Comparison of ENCODE assay signal across 31 cellular contexts in genomic region chr13:46632171-46632570, GRCh38.
"Had no signal": no experiment of that assay in that cellular context is flagged by ENCODE, and none has a peak within 500 bp of the region (broad histone marks: within the 10 kb centered on the region; RNA-seq: fewer than 3 reads in every experiment).

No MANE protein-coding gene starts in this region.

- H3K36me3 ChIP-seq: brain microvascular endothelial cell, left ventricle myocardium inferior, neutrophil, ovary, stomach, thyroid gland, upper lobe of right lung had no signal

- H3K27ac Mint-ChIP-seq: activated CD4-positive, alpha-beta memory T cell treated with anti-CD3 and anti-CD28 coated beads for 36 hours; activated CD4-positive, alpha-beta T cell treated with anti-CD3 and anti-CD28 coated beads, Interleukin-2, amount 10 ng/mL, durations not matched to agents 24 days and 14 days; activated T-cell treated with anti-CD3 and anti-CD28 coated beads, Interleukin-2, amount 50 U/mL, for 24 hours; progenitor cell of endocrine pancreas; stimulated activated memory B cell treated with anti-CD40 and anti-IgM and Interleukin-4, amounts not matched to agents 10 μg/mL and 1 μg/mL and 100 μg/mL, for 72 hours; T-helper 2 cell treated with Interferon-gamma antibody and Interleukin-4, amounts not matched to agents 5 μg/mL and 100 μg/mL, for 36 hours had no signal

- ATAC-seq: activated CD4-positive, CD25-positive, alpha-beta regulatory T cell treated with anti-CD3 and anti-CD28 coated beads, Interleukin-2, amount 50 U/mL, for 24 hours; mucosa of descending colon; sciatic nerve; stimulated activated memory B cell treated with anti-CD40 and anti-IgM and Interleukin-4, amounts not matched to agents 10 μg/mL and 1 μg/mL and 100 μg/mL, for 72 hours; upper lobe of right lung had no signal

- H3K4me3 Mint-ChIP-seq: activated CD4-positive, alpha-beta memory T cell treated with anti-CD3 and anti-CD28 coated beads for 36 hours; activated CD4-positive, alpha-beta T cell treated with anti-CD3 and anti-CD28 coated beads, Interleukin-2, amount 10 ng/mL, durations not matched to agents 24 days and 14 days; activated T-cell treated with anti-CD3 and anti-CD28 coated beads, Interleukin-2, amount 50 U/mL, for 24 hours; nephron; stimulated activated memory B cell treated with anti-CD40 and anti-IgM and Interleukin-4, amounts not matched to agents 10 μg/mL and 1 μg/mL and 100 μg/mL, for 72 hours; T-helper 2 cell treated with Interferon-gamma antibody and Interleukin-4, amounts not matched to agents 5 μg/mL and 100 μg/mL, for 36 hours had no signal

- DNase-seq: activated CD4-positive, alpha-beta memory T cell treated with anti-CD3 and anti-CD28 coated beads for 36 hours; activated CD4-positive, alpha-beta T cell treated with anti-CD3 and anti-CD28 coated beads, Interleukin-2, amount 10 ng/mL, durations not matched to agents 24 days and 14 days; activated CD8-positive, alpha-beta memory T cell treated with anti-CD3 and anti-CD28 coated beads, Interleukin-2, amount 50 U/mL, for 48 hours; activated gamma-delta T cell; activated naive CD4-positive, alpha-beta T cell treated with anti-CD3 and anti-CD28 coated beads, Interleukin-2, amount 50 U/mL, for 16 hours; activated T-cell treated with anti-CD3 and anti-CD28 coated beads, Interleukin-2, amount 50 U/mL, for 24 hours; amniotic stem cell; brain microvascular endothelial cell; dorsolateral prefrontal cortex; effector memory CD4-positive, alpha-beta T cell; islet precursor cell; left ventricle myocardium inferior; mesendoderm; mucosa of descending colon; ovary; small intestine; stimulated activated CD4-positive, alpha-beta T cell treated with anti-CD3 and anti-CD28 coated beads, Interleukin-1b, Interleukin-23, amount 100 ng/mL, for 48 hours; stimulated activated CD4-positive, alpha-beta T cell treated with anti-CD3 and anti-CD28 coated beads, Interleukin-4, amount 100 ng/mL, for 4 hours; stimulated activated CD8-positive, alpha-beta memory T cell treated with anti-CD3 and anti-CD28 coated beads, Interleukin-4, amount 100 ng/mL, for 48 hours; stomach; thyroid gland; upper lobe of right lung had no signal

- H3K27me3 Mint-ChIP-seq: activated CD4-positive, alpha-beta memory T cell treated with anti-CD3 and anti-CD28 coated beads for 36 hours; activated CD4-positive, alpha-beta T cell treated with anti-CD3 and anti-CD28 coated beads, Interleukin-2, amount 10 ng/mL, durations not matched to agents 24 days and 14 days; activated T-cell treated with anti-CD3 and anti-CD28 coated beads, Interleukin-2, amount 50 U/mL, for 24 hours; progenitor cell of endocrine pancreas; stimulated activated memory B cell treated with anti-CD40 and anti-IgM and Interleukin-4, amounts not matched to agents 10 μg/mL and 1 μg/mL and 100 μg/mL, for 72 hours had no signal

- H3K9me3 Mint-ChIP-seq: activated CD4-positive, alpha-beta memory T cell treated with anti-CD3 and anti-CD28 coated beads for 36 hours; activated CD4-positive, alpha-beta T cell treated with anti-CD3 and anti-CD28 coated beads, Interleukin-2, amount 10 ng/mL, durations not matched to agents 24 days and 14 days; activated T-cell treated with anti-CD3 and anti-CD28 coated beads, Interleukin-2, amount 50 U/mL, for 24 hours; nephron; stimulated activated memory B cell treated with anti-CD40 and anti-IgM and Interleukin-4, amounts not matched to agents 10 μg/mL and 1 μg/mL and 100 μg/mL, for 72 hours; T-helper 2 cell treated with Interferon-gamma antibody and Interleukin-4, amounts not matched to agents 5 μg/mL and 100 μg/mL, for 36 hours had no signal

- H3K27ac ChIP-seq: brain microvascular endothelial cell, coronary artery, dorsolateral prefrontal cortex, neutrophil, ovary, thyroid gland, upper lobe of right lung had no signal

- H3K4me3 ChIP-seq: coronary artery, dorsolateral prefrontal cortex, left ventricle myocardium inferior, lung, mucosa of descending colon, ovary, stomach, thyroid gland, upper lobe of right lung had no signal

- H3K27me3 ChIP-seq: brain microvascular endothelial cell, dorsolateral prefrontal cortex, neutrophil, ovary, stomach, thyroid gland, upper lobe of right lung had no signal

- H3K9me3 ChIP-seq: left ventricle myocardium inferior, mucosa of descending colon, neutrophil, ovary, stomach, thyroid gland, upper lobe of right lung had no signal
